ENCODE assay signal across 8 cellular contexts in the genomic region with DNA sequence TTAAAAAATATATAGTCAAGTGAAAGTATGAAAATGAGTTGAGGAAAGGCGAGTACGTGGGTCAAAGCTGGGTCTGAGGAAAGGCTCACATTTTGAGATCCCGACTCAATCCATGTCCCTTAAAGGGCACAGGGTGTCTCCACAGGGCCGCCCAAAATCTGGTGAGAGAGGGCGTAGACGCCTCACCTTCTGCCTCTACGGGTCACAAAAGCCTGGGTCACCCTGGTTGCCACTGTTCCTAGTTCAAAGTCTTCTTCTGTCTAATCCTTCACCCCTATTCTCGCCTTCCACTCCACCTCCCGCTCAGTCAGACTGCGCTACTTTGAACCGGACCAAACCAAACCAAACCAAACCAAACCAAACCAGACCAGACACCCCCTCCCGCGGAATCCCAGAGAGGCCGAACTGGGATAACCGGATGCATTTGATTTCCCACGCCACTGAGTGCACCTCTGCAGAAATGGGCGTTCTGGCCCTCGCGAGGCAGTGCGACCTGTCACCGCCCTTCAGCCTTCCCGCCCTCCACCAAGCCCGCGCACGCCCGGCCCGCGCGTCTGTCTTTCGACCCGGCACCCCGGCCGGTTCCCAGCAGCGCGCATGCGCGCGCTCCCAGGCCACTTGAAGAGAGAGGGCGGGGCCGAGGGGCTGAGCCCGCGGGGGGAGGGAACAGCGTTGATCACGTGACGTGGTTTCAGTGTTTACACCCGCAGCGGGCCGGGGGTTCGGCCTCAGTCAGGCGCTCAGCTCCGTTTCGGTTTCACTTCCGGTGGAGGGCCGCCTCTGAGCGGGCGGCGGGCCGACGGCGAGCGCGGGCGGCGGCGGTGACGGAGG.
A peak's percentile ranks its signal among the peaks of the same experiment; 100 is the strongest.
DNase-seq lines count a peak whose midpoint lies in the region; ATAC-seq and TF ChIP-seq lines count a peak whose summit lies in the region.

Gene FMR1 (plus strand): TSS at position 728 of the 831 bp plus-strand sequence. CDS start 261 bp downstream, outside the sequence.

- peak within 1 kb of the TSS; percentile 61 for H3K27ac ChIP-seq in caudate nucleus (ENCODE audit: low read depth, low read length)

- DNase-seq in AG09309 (ENCODE audit: low read depth) (peak; percentile 64), NCI-H345 treated with DMSO at 0.1 percent for 48 hours (lab: John Stamatoyannopoulos, UW; ENCODE audit: unreplicated experiment) (peak; percentile 80), caudate nucleus (lab: John Stamatoyannopoulos, UW) (peak in 60 of 61 donors; percentile 23 to 90 (median 78)), iris pigment epithelial cell (ENCODE audit: low read depth) (peak; percentile 84)
- DNase-seq in activated CD4-positive, CD25-positive, alpha-beta regulatory T cell (lab: John Stamatoyannopoulos, UW): peak; percentile 81 to 88 (median 84)
- DNase-seq in stimulated activated CD4-positive, alpha-beta T cell treated with anti-CD3 and anti-CD28 coated beads, Interleukin-12 subunit alpha, Interleukin-12 subunit beta, amount 100 ng/mL, for 24 hours (ENCODE audit: low read depth in 2 of 2): peak; percentile 82 to 84

- ATAC-seq in GM19023 (IDR thresholded peaks at IDR 0.05; ENCODE audit: unreplicated experiment) (peak; percentile 85), HG03196 (IDR thresholded peaks at IDR 0.05; ENCODE audit: unreplicated experiment) (peak; percentile 89)

- TF ChIP-seq CTCF in AG09309 (IDR thresholded peaks at IDR 0.05; ENCODE audit: control insufficient read depth, insufficient read depth, low read depth, low read length, missing control alignments): no peak

- peak within 1 kb of the TSS; percentile 57 for H3K4me3 ChIP-seq in AG09309 (ENCODE audit: control insufficient read depth, low read depth, low read length)

Comparison
In these comparisons a context has a peak if more than half of its experiments do, and no peak if none do; other contexts are left out.
1. Peak in every context shown above with its lines: DNase-seq, ATAC-seq, H3K4me3 ChIP-seq and H3K27ac ChIP-seq.